In genomic region chr14:51990488-51990887, GRCh38 we compare ENCODE assay signal across 8 cellular contexts. TPM values are rescaled to one million over a fixed set of nuclear protein-coding genes. Genes with fewer than 3 reads are reported as not detected.
DNase-seq lines count a peak whose midpoint lies in the region; ATAC-seq, FAIRE-seq and TF ChIP-seq lines count a peak whose summit lies in the region.

No MANE protein-coding gene starts in this region.

- no peaks in the 10 kb centered on the region for H3K4me1 ChIP-seq in H9 (ENCODE audit: insufficient read depth, low read length)
- peaks cover 5 to 53% (median 12%) of the 10 kb centered on the region in 3 donors for H3K4me1 ChIP-seq in gastroesophageal sphincter
- H3K4me1 ChIP-seq in small intestine (ENCODE audit: control insufficient read depth in 2 of 2, insufficient read depth in 1 of 2, low read depth in 1 of 2, low read length in 1 of 2), result peaks cover 0 to 8% of the 10 kb centered on the region in 2 donors

- H3K23ac ChIP-seq in H9 (ENCODE audit: insufficient read length, low read depth, low read length), result no peak overlapping the region

- ATAC-seq in gastroesophageal sphincter (no peak), HG02571 (IDR thresholded peaks at IDR 0.05; ENCODE audit: unreplicated experiment) (no peak), GM21528 (IDR thresholded peaks at IDR 0.05; ENCODE audit: low FRiP score, unreplicated experiment) (no peak), GM19035 (IDR thresholded peaks at IDR 0.05; ENCODE audit: unreplicated experiment) (no peak)

- peaks cover 2 to 44% of the 10 kb centered on the region in 2 donors for H3K36me3 ChIP-seq in gastroesophageal sphincter
- H3K36me3 ChIP-seq in small intestine (ENCODE audit: control insufficient read depth in 2 of 2, insufficient read depth in 2 of 2, low read length in 2 of 2), result peaks cover 3 to 5% of the 10 kb centered on the region in 2 donors

- TF ChIP-seq POLR2A in gastroesophageal sphincter (IDR thresholded peaks at IDR 0.05), result no peak

- FAIRE-seq in small intestine (lab: Jason Lieb, UNC), result no peak

- no peak overlapping the region for H3K14ac ChIP-seq in H9 (ENCODE audit: insufficient read depth, low read length)

- H2BK5ac ChIP-seq in H9 (ENCODE audit: insufficient read length, low read length), result no peak overlapping the region

- H3K56ac ChIP-seq in H9 (ENCODE audit: insufficient read length, low read depth, low read length), result no peak overlapping the region

- peak overlapping the region; percentile 98 for H3K9ac ChIP-seq in H9 (ENCODE audit: extremely low read depth, insufficient read length, low read length)

- H3K9me3 ChIP-seq in H9 (ENCODE audit: control insufficient read depth, low read depth, low read length) (no peaks in the 10 kb centered on the region), gastroesophageal sphincter (no peaks in the 10 kb centered on the region), small intestine (ENCODE audit: control insufficient read depth, low read depth) (no peaks in the 10 kb centered on the region)

- no peak overlapping the region for H4K5ac ChIP-seq in H9 (ENCODE audit: insufficient read length, low read depth, low read length)

- H2BK20ac ChIP-seq in H9 (ENCODE audit: low read depth, low read length, poor library complexity, severe bottlenecking), result no peak overlapping the region

- TF ChIP-seq EP300 in gastroesophageal sphincter (IDR thresholded peaks at IDR 0.05), result no peak

- peak overlapping the region; percentile 87 to 98 for H3K4me3 Mint-ChIP-seq in H9

- H2BK120ac ChIP-seq in H9 (ENCODE audit: low read depth, low read length, poor library complexity, severe bottlenecking), result no peak overlapping the region

- no peak overlapping the region for H2AFZ ChIP-seq in H9 (ENCODE audit: low read length)

- H3K79me1 ChIP-seq in H9 (ENCODE audit: insufficient read depth, low read depth, low read length, poor library complexity, severe bottlenecking), result no peaks in the 10 kb centered on the region

- DNase-seq in H9, result no peak
- no peak for DNase-seq in small intestine

- H3K23me2 ChIP-seq in H9 (ENCODE audit: insufficient read length, low read depth, low read length, poor library complexity, severe bottlenecking), result peaks cover 5% of the 10 kb centered on the region

- no peak overlapping the region for H3K4ac ChIP-seq in H9 (ENCODE audit: low read depth, low read length)

- no peak overlapping the region for H3T11ph ChIP-seq in H9 (ENCODE audit: low read length)

- peaks cover 8% of the 10 kb centered on the region; the same call in 1 of the 2 replicates for H3K79me2 ChIP-seq in H9 (ENCODE audit: insufficient read depth, low read length)

- no peak overlapping the region for H4K91ac ChIP-seq in H9 (ENCODE audit: insufficient read length, low read depth, low read length)

- H3K4me3 ChIP-seq in WI38 (ENCODE audit: low read depth, low read length) (peak overlapping the region; percentile 96), gastroesophageal sphincter (peak overlapping the region; percentile 85 to 97), skin epidermis (peak overlapping the region in 5 of 7 experiments; percentile 82 to 94 (median 92)), small intestine (ENCODE audit: low read depth in 1 of 2, low read length in 2 of 2) (peak overlapping the region in 1 of 2 donors; percentile 80)

- no peak overlapping the region for H3K27ac Mint-ChIP-seq in H9

- TF ChIP-seq CTCF in H9 (conservative IDR thresholded peaks at IDR 0.05), result no peak
- TF ChIP-seq CTCF in WI38 (IDR thresholded peaks at IDR 0.05; ENCODE audit: low read depth, low read length), result no peak
- TF ChIP-seq CTCF in gastroesophageal sphincter (IDR thresholded peaks at IDR 0.05), result no peak

- peaks cover 5 to 10% of the 10 kb centered on the region in 2 experiments for H3K4me1 Mint-ChIP-seq in H9

- peaks cover 23 to 41% (median 38%) of the 10 kb centered on the region in 3 experiments; a peak in 6 of 7 replicates for H3K36me3 Mint-ChIP-seq in H9 (ENCODE audit: insufficient read depth in 1 of 3, low read depth in 3 of 3)

- no peaks in the 10 kb centered on the region for H4K20me1 ChIP-seq in H9 (ENCODE audit: control insufficient read depth, insufficient read depth, insufficient read length)

- peak overlapping the region; percentile 98 for H3K4me2 ChIP-seq in H9 (ENCODE audit: insufficient read depth, insufficient read length, low read length)

- H3K27me3 Mint-ChIP-seq in H9 (ENCODE audit: low read depth), result no peaks in the 10 kb centered on the region

- no peak overlapping the region for H2AK5ac ChIP-seq in H9 (ENCODE audit: insufficient read length, low read length)

- no peak overlapping the region for H2BK12ac ChIP-seq in H9 (ENCODE audit: insufficient read length, low read depth, low read length)

- H3K27me3 ChIP-seq in H9 (ENCODE audit: insufficient read depth, low read length), result no peaks in the 10 kb centered on the region
- no peaks in the 10 kb centered on the region for H3K27me3 ChIP-seq in gastroesophageal sphincter
- no peaks in the 10 kb centered on the region for H3K27me3 ChIP-seq in small intestine (ENCODE audit: control insufficient read depth in 2 of 2, insufficient read depth in 2 of 2, low read length in 2 of 2)

- H3K18ac ChIP-seq in H9 (ENCODE audit: insufficient read length, low read depth, low read length), result no peak overlapping the region

- no peaks in the 10 kb centered on the region for H3K9me3 Mint-ChIP-seq in H9

- no peak overlapping the region for H2BK15ac ChIP-seq in H9 (ENCODE audit: low read depth, low read length)

- H3K27ac ChIP-seq in H9 (ENCODE audit: insufficient read length, low read depth, low read length) (no peak overlapping the region), gastroesophageal sphincter (peak overlapping the region in 2 of 4 donors; percentile 94), skin epidermis (peak overlapping the region in 7 of 21 experiments; percentile 84 to 98 (median 95)), small intestine (ENCODE audit: low read depth in 1 of 2, low read length in 1 of 2) (no peak overlapping the region)

- WGBS in H9 (ENCODE audit: extremely low coverage, insufficient read length, low lambda C conversion rate), result no CpG with 5 or more reads among the region's 3 CpGs
- 55 to 57% methylated on average over 3 of the region's 3 CpGs for WGBS in gastroesophageal sphincter (ENCODE audit: low coverage in 1 of 2), 2 donors
- WGBS in small intestine, 3 donors, result 46 to 69% (median 52%) methylated on average over 3 of the region's 3 CpGs

- no peak overlapping the region for H4K8ac ChIP-seq in H9 (replicated peaks; ENCODE audit: insufficient read length, low read depth, low read length)

RNA-seq across cellular contexts. Expression of gene RTRAF, which starts 1.1 kb away (rescaled TPM):
- total RNA-seq in H9 (2021) (347 and 350 TPM in 2 replicates), gastroesophageal sphincter (100 to 1,000 TPM in 1 of 4 donors, 10 to 100 TPM in 3; 72.2 to 109 (median 84.7) TPM)
- 100 to 1,000 TPM in 2 of 3 donors, 10 to 100 TPM in 1; 98.1 to 134 (median 121) TPM for polyA plus RNA-seq in small intestine
